Comparison of ENCODE assay signal across 2 cellular contexts in the genomic region with DNA sequence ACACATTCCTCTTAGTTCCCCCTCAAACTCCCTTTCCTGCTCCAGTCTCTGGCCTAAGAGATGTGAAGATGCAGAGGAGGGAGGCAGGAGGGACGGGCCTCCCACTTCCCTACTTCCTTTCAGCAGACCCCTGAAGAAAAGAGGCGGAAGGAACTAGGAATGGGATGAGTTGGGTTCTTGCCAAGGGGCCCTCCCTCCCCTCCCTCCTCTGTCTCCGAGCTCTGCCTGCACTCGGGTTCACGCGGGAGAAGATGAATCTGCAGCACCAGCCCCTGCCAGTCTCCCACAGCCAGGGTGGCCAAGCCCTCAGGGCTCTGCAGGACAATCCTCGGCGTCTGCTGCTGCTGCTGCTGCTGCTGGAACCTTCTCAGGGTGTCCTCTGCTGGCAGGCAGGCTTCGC.
TF ChIP-seq lines count a peak whose summit lies in the region.

No MANE protein-coding gene starts in this region.

TF ChIP-seq in HEK293, 187 proteins besides CTCF, POLR2A, EP300 and RAD21:
- TF ChIP-seq ZIC2 (tag by site-specific recombination; IDR thresholded peaks at IDR 0.05) = no peak
- TF ChIP-seq ZFHX2 (tag by site-specific recombination; conservative IDR thresholded peaks at IDR 0.05) = 0 out of 2 replicates have a peak, but pooled peaks have one; percentile 7
- TF ChIP-seq GLI2 (tag by site-specific recombination; IDR thresholded peaks at IDR 0.05; ENCODE audit: borderline replicate concordance, low read depth) = no peak
- no peak for TF ChIP-seq ZNF521 (tag by site-specific recombination; IDR thresholded peaks at IDR 0.05)

TF ChIP-seq in H1, 55 proteins besides CTCF, POLR2A, EP300 and RAD21:
- TF ChIP-seq, protein P1, sequence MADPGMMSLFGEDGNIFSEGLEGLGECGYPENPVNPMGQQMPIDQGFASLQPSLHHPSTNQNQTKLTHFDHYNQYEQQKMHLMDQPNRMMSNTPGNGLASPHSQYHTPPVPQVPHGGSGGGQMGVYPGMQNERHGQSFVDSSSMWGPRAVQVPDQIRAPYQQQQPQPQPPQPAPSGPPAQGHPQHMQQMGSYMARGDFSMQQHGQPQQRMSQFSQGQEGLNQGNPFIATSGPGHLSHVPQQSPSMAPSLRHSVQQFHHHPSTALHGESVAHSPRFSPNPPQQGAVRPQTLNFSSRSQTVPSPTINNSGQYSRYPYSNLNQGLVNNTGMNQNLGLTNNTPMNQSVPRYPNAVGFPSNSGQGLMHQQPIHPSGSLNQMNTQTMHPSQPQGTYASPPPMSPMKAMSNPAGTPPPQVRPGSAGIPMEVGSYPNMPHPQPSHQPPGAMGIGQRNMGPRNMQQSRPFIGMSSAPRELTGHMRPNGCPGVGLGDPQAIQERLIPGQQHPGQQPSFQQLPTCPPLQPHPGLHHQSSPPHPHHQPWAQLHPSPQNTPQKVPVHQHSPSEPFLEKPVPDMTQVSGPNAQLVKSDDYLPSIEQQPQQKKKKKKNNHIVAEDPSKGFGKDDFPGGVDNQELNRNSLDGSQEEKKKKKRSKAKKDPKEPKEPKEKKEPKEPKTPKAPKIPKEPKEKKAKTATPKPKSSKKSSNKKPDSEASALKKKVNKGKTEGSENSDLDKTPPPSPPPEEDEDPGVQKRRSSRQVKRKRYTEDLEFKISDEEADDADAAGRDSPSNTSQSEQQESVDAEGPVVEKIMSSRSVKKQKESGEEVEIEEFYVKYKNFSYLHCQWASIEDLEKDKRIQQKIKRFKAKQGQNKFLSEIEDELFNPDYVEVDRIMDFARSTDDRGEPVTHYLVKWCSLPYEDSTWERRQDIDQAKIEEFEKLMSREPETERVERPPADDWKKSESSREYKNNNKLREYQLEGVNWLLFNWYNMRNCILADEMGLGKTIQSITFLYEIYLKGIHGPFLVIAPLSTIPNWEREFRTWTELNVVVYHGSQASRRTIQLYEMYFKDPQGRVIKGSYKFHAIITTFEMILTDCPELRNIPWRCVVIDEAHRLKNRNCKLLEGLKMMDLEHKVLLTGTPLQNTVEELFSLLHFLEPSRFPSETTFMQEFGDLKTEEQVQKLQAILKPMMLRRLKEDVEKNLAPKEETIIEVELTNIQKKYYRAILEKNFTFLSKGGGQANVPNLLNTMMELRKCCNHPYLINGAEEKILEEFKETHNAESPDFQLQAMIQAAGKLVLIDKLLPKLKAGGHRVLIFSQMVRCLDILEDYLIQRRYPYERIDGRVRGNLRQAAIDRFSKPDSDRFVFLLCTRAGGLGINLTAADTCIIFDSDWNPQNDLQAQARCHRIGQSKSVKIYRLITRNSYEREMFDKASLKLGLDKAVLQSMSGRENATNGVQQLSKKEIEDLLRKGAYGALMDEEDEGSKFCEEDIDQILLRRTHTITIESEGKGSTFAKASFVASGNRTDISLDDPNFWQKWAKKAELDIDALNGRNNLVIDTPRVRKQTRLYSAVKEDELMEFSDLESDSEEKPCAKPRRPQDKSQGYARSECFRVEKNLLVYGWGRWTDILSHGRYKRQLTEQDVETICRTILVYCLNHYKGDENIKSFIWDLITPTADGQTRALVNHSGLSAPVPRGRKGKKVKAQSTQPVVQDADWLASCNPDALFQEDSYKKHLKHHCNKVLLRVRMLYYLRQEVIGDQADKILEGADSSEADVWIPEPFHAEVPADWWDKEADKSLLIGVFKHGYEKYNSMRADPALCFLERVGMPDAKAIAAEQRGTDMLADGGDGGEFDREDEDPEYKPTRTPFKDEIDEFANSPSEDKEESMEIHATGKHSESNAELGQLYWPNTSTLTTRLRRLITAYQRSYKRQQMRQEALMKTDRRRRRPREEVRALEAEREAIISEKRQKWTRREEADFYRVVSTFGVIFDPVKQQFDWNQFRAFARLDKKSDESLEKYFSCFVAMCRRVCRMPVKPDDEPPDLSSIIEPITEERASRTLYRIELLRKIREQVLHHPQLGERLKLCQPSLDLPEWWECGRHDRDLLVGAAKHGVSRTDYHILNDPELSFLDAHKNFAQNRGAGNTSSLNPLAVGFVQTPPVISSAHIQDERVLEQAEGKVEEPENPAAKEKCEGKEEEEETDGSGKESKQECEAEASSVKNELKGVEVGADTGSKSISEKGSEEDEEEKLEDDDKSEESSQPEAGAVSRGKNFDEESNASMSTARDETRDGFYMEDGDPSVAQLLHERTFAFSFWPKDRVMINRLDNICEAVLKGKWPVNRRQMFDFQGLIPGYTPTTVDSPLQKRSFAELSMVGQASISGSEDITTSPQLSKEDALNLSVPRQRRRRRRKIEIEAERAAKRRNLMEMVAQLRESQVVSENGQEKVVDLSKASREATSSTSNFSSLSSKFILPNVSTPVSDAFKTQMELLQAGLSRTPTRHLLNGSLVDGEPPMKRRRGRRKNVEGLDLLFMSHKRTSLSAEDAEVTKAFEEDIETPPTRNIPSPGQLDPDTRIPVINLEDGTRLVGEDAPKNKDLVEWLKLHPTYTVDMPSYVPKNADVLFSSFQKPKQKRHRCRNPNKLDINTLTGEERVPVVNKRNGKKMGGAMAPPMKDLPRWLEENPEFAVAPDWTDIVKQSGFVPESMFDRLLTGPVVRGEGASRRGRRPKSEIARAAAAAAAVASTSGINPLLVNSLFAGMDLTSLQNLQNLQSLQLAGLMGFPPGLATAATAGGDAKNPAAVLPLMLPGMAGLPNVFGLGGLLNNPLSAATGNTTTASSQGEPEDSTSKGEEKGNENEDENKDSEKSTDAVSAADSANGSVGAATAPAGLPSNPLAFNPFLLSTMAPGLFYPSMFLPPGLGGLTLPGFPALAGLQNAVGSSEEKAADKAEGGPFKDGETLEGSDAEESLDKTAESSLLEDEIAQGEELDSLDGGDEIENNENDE (IDR thresholded peaks at IDR 0.05; ENCODE audit: insufficient replicate concordance, low read length) = no peak
- TF ChIP-seq SRF (IDR thresholded peaks at IDR 0.05; ENCODE audit: low read depth, low read length) = no peak
- TF ChIP-seq SUZ12 (IDR thresholded peaks at IDR 0.05; ENCODE audit: low read length) = 0 out of 2 replicates have a peak, but pooled peaks have one; percentile 1
